ENCODE assay signal across 22 cellular contexts in genomic region chr3:31760654-31761053, GRCh38.
"Had no signal": no experiment of that assay in that cellular context is flagged by ENCODE, and none has a peak within 500 bp of the region (broad histone marks: within the 10 kb centered on the region; RNA-seq: fewer than 3 reads in every experiment).

No MANE protein-coding gene starts in this region.

- ATAC-seq: gastrocnemius medialis; heart right ventricle; left cardiac atrium; left lung; left ventricle myocardium superior; lower lobe of right lung; mucosa of descending colon; naive thymus-derived CD8-positive, alpha-beta T cell had no signal

- DNase-seq: dermis blood vessel endothelial cell; dorsolateral prefrontal cortex; effector CD4-positive, alpha-beta T cell; effector memory CD4-positive, alpha-beta T cell; foreskin fibroblast; foreskin melanocyte; gastrocnemius medialis; glutamatergic neuron; head of caudate nucleus; heart right ventricle; hippocampal formation; islet precursor cell; left cardiac atrium; left lung; left ventricle myocardium superior; lower lobe of right lung; mesenchymal stem cell; mucosa of descending colon; naive B cell; naive thymus-derived CD8-positive, alpha-beta T cell had no signal

- H3K27ac ChIP-seq: coronary artery, dorsolateral prefrontal cortex, esophagus muscularis mucosa, gastrocnemius medialis, heart right ventricle, left lung, lower lobe of right lung had no signal

- H3K4me3 ChIP-seq: coronary artery, dorsolateral prefrontal cortex, esophagus muscularis mucosa, gastrocnemius medialis, heart right ventricle, left lung, lower lobe of right lung, mucosa of descending colon had no signal

- H3K27me3 ChIP-seq: dorsolateral prefrontal cortex, esophagus muscularis mucosa, gastrocnemius medialis, heart right ventricle, left lung had no signal

- H3K36me3 ChIP-seq: esophagus muscularis mucosa, gastrocnemius medialis, heart right ventricle, left lung, lower lobe of right lung had no signal

- H3K9me3 ChIP-seq: esophagus muscularis mucosa, gastrocnemius medialis, heart right ventricle, left lung, lower lobe of right lung, mucosa of descending colon had no signal

- H3K4me1 ChIP-seq: esophagus muscularis mucosa, lower lobe of right lung had no signal
